7 cellular contexts compared by ENCODE assay signal in genomic region chr11:67826023-67826950, GRCh38.
DNase-seq lines count a peak whose midpoint lies in the region; ATAC-seq and TF ChIP-seq lines count a peak whose summit lies in the region.
"Not testable (repeated sequence)": the region's sequence is repeated elsewhere in the genome, so short reads cannot be mapped to it uniquely, and the experiment has no call there.

No MANE protein-coding gene starts in this region.

- 41% methylated on average over 15 of the region's 25 CpGs for WGBS in esophagus muscularis mucosa

- not testable (repeated sequence) for H3K4me3 ChIP-seq in adipocyte (ENCODE audit: low read length)
- peak overlapping the region in 3 of 4 donors; percentile 2 to 22 (median 18) for H3K4me3 ChIP-seq in esophagus muscularis mucosa

- not testable (repeated sequence) for ATAC-seq in left colon

- H3K4me1 Mint-ChIP-seq in progenitor cell of endocrine pancreas (ENCODE audit: low read depth), result not testable (repeated sequence)

- peaks cover 30% of the 10 kb centered on the region for H3K27me3 Mint-ChIP-seq in progenitor cell of endocrine pancreas

- TF ChIP-seq POLR2A in esophagus muscularis mucosa (IDR thresholded peaks at IDR 0.05; ENCODE audit: low read depth), result not testable (repeated sequence)

- H3K9ac ChIP-seq in adipocyte (ENCODE audit: low read length), result not testable (repeated sequence)

- peak overlapping the region; percentile 37 for H3K27ac Mint-ChIP-seq in progenitor cell of endocrine pancreas

- DNase-seq in H4 (ENCODE audit: low spot score) (peak; percentile 40), NCI-H187 (lab: John Stamatoyannopoulos, UW) (peak; percentile 78), NCI-H82 (lab: John Stamatoyannopoulos, UW) (peak; percentile 86), adipocyte (ENCODE audit: low read depth) (peak; percentile 3), left colon (peak; percentile 64)
- not testable (repeated sequence) for DNase-seq in esophagus muscularis mucosa (ENCODE audit: extremely low spot score); progenitor cell of endocrine pancreas (ENCODE audit: low spot score, unreplicated experiment)

- not testable (repeated sequence) for H3K9me3 Mint-ChIP-seq in progenitor cell of endocrine pancreas (ENCODE audit: low read depth)

- H3K27ac ChIP-seq in esophagus muscularis mucosa (replicated peaks in 1 of 4), result peak overlapping the region in 1 of 4 donors; percentile 33

- not testable (repeated sequence) for H3K36me3 ChIP-seq in adipocyte (ENCODE audit: control insufficient read depth, insufficient read depth, low read length, severe bottlenecking); esophagus muscularis mucosa

- H3K36me3 Mint-ChIP-seq in progenitor cell of endocrine pancreas (ENCODE audit: insufficient read depth), result not testable (repeated sequence)

- TF ChIP-seq CTCF in esophagus muscularis mucosa (IDR thresholded peaks at IDR 0.05); progenitor cell of endocrine pancreas (IDR thresholded peaks at IDR 0.05; ENCODE audit: unreplicated experiment): not testable (repeated sequence)

- H3K27me3 ChIP-seq in adipocyte (replicated peaks; ENCODE audit: control insufficient read depth, insufficient read depth, low read length), result not testable (repeated sequence)
- peaks cover 0 to 23% (median 0%) of the 10 kb centered on the region in 4 donors for H3K27me3 ChIP-seq in esophagus muscularis mucosa

- not testable (repeated sequence) for H3K4me1 ChIP-seq in adipocyte (ENCODE audit: control insufficient read depth, insufficient read depth, low read length)
- H3K4me1 ChIP-seq in esophagus muscularis mucosa, result peaks cover 4 to 12% (median 10%) of the 10 kb centered on the region in 4 donors

- H3K4me3 Mint-ChIP-seq in progenitor cell of endocrine pancreas (ENCODE audit: low read depth), result not testable (repeated sequence)

- not testable (repeated sequence) for H3K9me3 ChIP-seq in adipocyte (ENCODE audit: control insufficient read depth, low read length); esophagus muscularis mucosa

- not testable (repeated sequence) for TF ChIP-seq EP300 in esophagus muscularis mucosa (IDR thresholded peaks at IDR 0.05)

- intact Hi-C loops in esophagus muscularis mucosa (cut with DNase I); left colon (cut with DNase I, micrococcal nuclease): not testable (repeated sequence)
